Comparison of ENCODE assay signal across 9 cellular contexts in the genomic region with DNA sequence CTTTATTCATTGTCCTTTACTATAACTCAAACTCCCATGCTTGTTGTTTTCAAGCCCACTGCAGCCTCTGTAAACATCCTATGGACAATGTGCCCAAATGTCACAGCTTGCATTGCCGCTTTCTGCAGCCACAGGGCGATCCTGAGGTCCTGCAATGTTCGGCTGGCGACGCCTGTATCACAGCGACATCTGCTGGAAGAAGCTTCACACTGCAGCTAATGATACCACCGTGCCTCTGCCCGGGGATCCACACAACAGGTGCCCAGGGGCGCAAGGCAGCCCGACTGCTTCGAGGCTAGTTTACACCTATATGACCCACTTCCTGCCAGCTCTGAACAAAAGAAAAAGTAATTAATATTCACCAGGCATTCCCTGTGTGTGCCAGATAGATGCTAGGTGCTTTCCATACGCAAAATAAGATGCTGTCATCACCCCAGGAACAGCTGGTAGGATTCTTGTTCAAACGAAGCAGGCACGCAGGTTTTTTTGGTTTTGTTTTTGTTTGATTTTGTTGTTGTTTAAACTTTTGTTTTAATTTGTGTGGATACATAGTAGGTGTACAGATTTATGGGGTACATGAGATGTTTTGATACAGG.
DNase-seq lines count a peak whose midpoint lies in the region; ATAC-seq and TF ChIP-seq lines count a peak whose summit lies in the region.
"Had no signal": no experiment of that assay in that cellular context is flagged by ENCODE, and none has a peak within 500 bp of the region (broad histone marks: within the 10 kb centered on the region; RNA-seq: fewer than 3 reads in every experiment).

No MANE protein-coding gene starts in this region.

- H4K91ac ChIP-seq in mesenchymal stem cell (ENCODE audit: low read length), result no peak overlapping the region

- no peaks in the 10 kb centered on the region for H3K79me1 ChIP-seq in mesenchymal stem cell (replicated peaks; ENCODE audit: low read length, poor library complexity, severe bottlenecking)

- no peak overlapping the region for H2BK15ac ChIP-seq in mesenchymal stem cell (ENCODE audit: low read depth, poor library complexity, severe bottlenecking)

- no peak overlapping the region for H3K4me2 ChIP-seq in mesenchymal stem cell (ENCODE audit: low read length, poor library complexity, severe bottlenecking)

- no peak overlapping the region for H2BK5ac ChIP-seq in mesenchymal stem cell (ENCODE audit: low read depth, low read length, poor library complexity, severe bottlenecking)

- no peak overlapping the region for H3K4me3 Mint-ChIP-seq in CD8-positive, alpha-beta T cell
- H3K4me3 Mint-ChIP-seq: activated naive CD4-positive, alpha-beta T cell treated with anti-CD3 and anti-CD28 coated beads, Interleukin-2, amount 50 U/mL, for 24 hours had no signal

- no peak overlapping the region for H3K4me3 ChIP-seq in CD8-positive, alpha-beta T cell (ENCODE audit: low read depth, low read length)
- no peak overlapping the region for H3K4me3 ChIP-seq in mesenchymal stem cell (ENCODE audit: insufficient read depth in 1 of 2, low read depth in 1 of 2, low read length in 2 of 2)

- no peaks in the 10 kb centered on the region for H3K4me1 ChIP-seq in CD8-positive, alpha-beta T cell (ENCODE audit: insufficient read depth, low read length)
- H3K4me1 ChIP-seq in mesenchymal stem cell (ENCODE audit: control insufficient read depth, insufficient read depth, low read depth, low read length), result no peaks in the 10 kb centered on the region

- H2BK120ac ChIP-seq in mesenchymal stem cell (ENCODE audit: low read depth, low read length), result no peak overlapping the region

- H3K9me3 ChIP-seq in CD8-positive, alpha-beta T cell (ENCODE audit: low read length), result no peaks in the 10 kb centered on the region
- H3K9me3 ChIP-seq in mesenchymal stem cell (ENCODE audit: control insufficient read depth, low read length), result no peaks in the 10 kb centered on the region

- no peak overlapping the region for H3K27ac Mint-ChIP-seq in CD8-positive, alpha-beta T cell
- H3K27ac Mint-ChIP-seq: activated naive CD4-positive, alpha-beta T cell treated with anti-CD3 and anti-CD28 coated beads, Interleukin-2, amount 50 U/mL, for 24 hours had no signal

- H3K27ac ChIP-seq in CD8-positive, alpha-beta T cell (ENCODE audit: low read depth, low read length), result no peak overlapping the region
- no peak overlapping the region for H3K27ac ChIP-seq in mesenchymal stem cell (ENCODE audit: low read length, poor library complexity, severe bottlenecking)

- H3K9ac ChIP-seq in mesenchymal stem cell (ENCODE audit: low read length), result no peak overlapping the region

- DNase-seq in CD8-positive, alpha-beta T cell, result peak; percentile 20 to 60 (median 33)
- DNase-seq in GM19240 (ENCODE audit: insufficient read length, low spot score) (peak; percentile 27), NCI-H510A treated with DMSO at 0.1 percent for 48 hours (lab: John Stamatoyannopoulos, UW) (peak; percentile 75), mesenchymal stem cell (peak; percentile 66)
- DNase-seq in activated CD4-positive, alpha-beta T cell treated with anti-CD3 and anti-CD28 coated beads, Interleukin-2, amount 50 U/mL, for 1 hour, result peak; percentile 46
- DNase-seq in effector CD4-positive, alpha-beta T cell, result peak; percentile 26
- peak; percentile 24 for DNase-seq in stimulated activated CD8-positive, alpha-beta memory T cell treated with anti-CD3 and anti-CD28 coated beads, Interleukin-4, amount 100 ng/mL, for 24 hours (ENCODE audit: low read depth)

- no peak overlapping the region for H3K23ac ChIP-seq in mesenchymal stem cell (ENCODE audit: low read length in 2 of 2)

- H3K9me3 Mint-ChIP-seq in CD8-positive, alpha-beta T cell, result no peaks in the 10 kb centered on the region
- H3K9me3 Mint-ChIP-seq: activated naive CD4-positive, alpha-beta T cell treated with anti-CD3 and anti-CD28 coated beads, Interleukin-2, amount 50 U/mL, for 24 hours had no signal

- WGBS in mesenchymal stem cell, result 16% methylated on average over 14 of the region's 14 CpGs

- CTCF ChIA-PET in CD8-positive, alpha-beta T cell (lab: Charles Lee), result interaction anchor here (1.0 to 1.6 kb wide), 7 partner anchors 9 to 90 kb away, joined by 3 to 8 read pairs (median 4); no protein-coding TSS in a partner anchor

- no peaks in the 10 kb centered on the region for H3K27me3 Mint-ChIP-seq in CD8-positive, alpha-beta T cell (ENCODE audit: low read depth)

- H2AK5ac ChIP-seq in mesenchymal stem cell (ENCODE audit: low read length, severe bottlenecking), result no peak overlapping the region

- ATAC-seq in CD8-positive, alpha-beta T cell, result peak; percentile 52
- ATAC-seq in HG03280 (IDR thresholded peaks at IDR 0.05; ENCODE audit: unreplicated experiment), result peak; percentile 96

- H3K4me1 Mint-ChIP-seq in CD8-positive, alpha-beta T cell (ENCODE audit: low read depth), result no peaks in the 10 kb centered on the region
- H3K4me1 Mint-ChIP-seq: activated naive CD4-positive, alpha-beta T cell treated with anti-CD3 and anti-CD28 coated beads, Interleukin-2, amount 50 U/mL, for 24 hours had no signal

- POLR2A ChIA-PET in CD8-positive, alpha-beta T cell (lab: Charles Lee), result no interaction called here

- H3K4ac ChIP-seq in mesenchymal stem cell (ENCODE audit: low read depth in 1 of 2, low read length in 2 of 2), result no peak overlapping the region

- H3K27me3 ChIP-seq in CD8-positive, alpha-beta T cell (ENCODE audit: insufficient read depth, low read length), result no peaks in the 10 kb centered on the region
- H3K27me3 ChIP-seq in mesenchymal stem cell (ENCODE audit: control insufficient read depth in 1 of 2, insufficient read depth in 1 of 2, low read length in 2 of 2), result peaks cover 0 to 8% of the 10 kb centered on the region in 2 experiments

- H2BK12ac ChIP-seq in mesenchymal stem cell (ENCODE audit: low read length in 2 of 2), result no peak overlapping the region

- no peak overlapping the region for H3K18ac ChIP-seq in mesenchymal stem cell (ENCODE audit: low read depth in 1 of 2, low read length in 2 of 2)

- H4K8ac ChIP-seq in mesenchymal stem cell (ENCODE audit: low read length), result no peak overlapping the region

- H2AFZ ChIP-seq in mesenchymal stem cell (ENCODE audit: low read depth, low read length), result no peak overlapping the region

- peak; percentile 86 for TF ChIP-seq CTCF in CD8-positive, alpha-beta T cell (IDR thresholded peaks at IDR 0.05)

- intact Hi-C loops in CD8-positive, alpha-beta T cell (cut with DNase I, micrococcal nuclease), result no loop called here

- no peaks in the 10 kb centered on the region for H3K36me3 Mint-ChIP-seq in CD8-positive, alpha-beta T cell
- H3K36me3 Mint-ChIP-seq: activated naive CD4-positive, alpha-beta T cell treated with anti-CD3 and anti-CD28 coated beads, Interleukin-2, amount 50 U/mL, for 24 hours had no signal

- no peak overlapping the region for H3K14ac ChIP-seq in mesenchymal stem cell (ENCODE audit: low read length in 2 of 2)

- H3K36me3 ChIP-seq in CD8-positive, alpha-beta T cell (ENCODE audit: insufficient read depth, low read length), result no peaks in the 10 kb centered on the region
- H3K36me3 ChIP-seq in mesenchymal stem cell (ENCODE audit: control insufficient read depth in 1 of 2, insufficient read depth in 2 of 2, low read depth in 1 of 2, low read length in 2 of 2), result no peaks in the 10 kb centered on the region

Comparison
In these comparisons a context has a peak if more than half of its experiments do, and no peak if none do; other contexts are left out.
1. DNase-seq: peak in every context shown above with its lines; median percentile 75 in NCI-H510A treated with DMSO at 0.1 percent for 48 hours; 66 in mesenchymal stem cell; 46 in activated CD4-positive, alpha-beta T cell treated with anti-CD3 and anti-CD28 coated beads, Interleukin-2, amount 50 U/mL, for 1 hour; 33 in CD8-positive, alpha-beta T cell; 27 in GM19240; 26 in effector CD4-positive, alpha-beta T cell; 24 in stimulated activated CD8-positive, alpha-beta memory T cell treated with anti-CD3 and anti-CD28 coated beads, Interleukin-4, amount 100 ng/mL, for 24 hours.